ENCODE assay signal across 16 cellular contexts in genomic region chr2:134354611-134355010, GRCh38.
A peak's percentile ranks its signal among the peaks of the same experiment; 100 is the strongest.
DNase-seq lines count a peak whose midpoint lies in the region; ATAC-seq and TF ChIP-seq lines count a peak whose summit lies in the region.
"Had no signal": no experiment of that assay in that cellular context is flagged by ENCODE, and none has a peak within 500 bp of the region (broad histone marks: within the 10 kb centered on the region; RNA-seq: fewer than 3 reads in every experiment).

No MANE protein-coding gene starts in this region.

- H3K27me3 Mint-ChIP-seq in IgD-negative memory B cell: no peaks in the 10 kb centered on the region
- H3K27me3 Mint-ChIP-seq in CD8-positive, alpha-beta T cell (ENCODE audit: low read depth): no peaks in the 10 kb centered on the region
- H3K27me3 Mint-ChIP-seq: B cell had no signal

- no peaks in the 10 kb centered on the region for H3K9me3 ChIP-seq in trophoblast cell (ENCODE audit: insufficient read depth, low read depth, low read length)
- no peaks in the 10 kb centered on the region for H3K9me3 ChIP-seq in CD8-positive, alpha-beta T cell (ENCODE audit: low read length)
- H3K9me3 ChIP-seq: BLaER1 treated with 17β-estradiol and CSF1 and Interleukin-3, amounts not matched to agents 10 nM and 100 nM had no signal

- H4K91ac ChIP-seq in trophoblast cell (ENCODE audit: low read depth, low read length): no peak overlapping the region

- H3K9ac ChIP-seq in mesendoderm (ENCODE audit: low read length) (no peak overlapping the region), trophoblast cell (ENCODE audit: low read length) (no peak overlapping the region)
- H3K9ac ChIP-seq: BLaER1 treated with 17β-estradiol and CSF1 and Interleukin-3, amounts not matched to agents 10 nM and 100 nM had no signal

- H3K23ac ChIP-seq in mesendoderm (ENCODE audit: low read length) (no peak overlapping the region), trophoblast cell (ENCODE audit: low read length) (no peak overlapping the region)

- no peak overlapping the region for H2AFZ ChIP-seq in trophoblast cell (ENCODE audit: insufficient read depth, low read length, poor library complexity)

- no peak for ATAC-seq in CD8-positive, alpha-beta T cell
- ATAC-seq: HCT116 had no signal

- whole genome bisulfite sequencing in mesendoderm (ENCODE audit: extremely low coverage, insufficient coverage, low lambda C conversion rate): no CpG with 5 or more reads among the region's 3 CpGs
- no CpG with 5 or more reads among the region's 3 CpGs for WGBS in trophoblast cell (ENCODE audit: extremely low coverage, insufficient coverage, insufficient read length)

- no peaks in the 10 kb centered on the region for H3K79me2 ChIP-seq in mesendoderm (ENCODE audit: control insufficient read depth, insufficient read depth, low read length)
- no peaks in the 10 kb centered on the region for H3K79me2 ChIP-seq in trophoblast cell (ENCODE audit: control insufficient read depth, insufficient read depth, low read length, poor library complexity)

- no peak overlapping the region for H4K12ac ChIP-seq in trophoblast cell (ENCODE audit: low read depth, low read length)

- H3K79me1 ChIP-seq in mesendoderm (ENCODE audit: low read length): no peaks in the 10 kb centered on the region
- H3K79me1 ChIP-seq in trophoblast cell (ENCODE audit: low read length): no peaks in the 10 kb centered on the region

- H3K9me3 Mint-ChIP-seq in IgD-negative memory B cell: no peaks in the 10 kb centered on the region
- no peaks in the 10 kb centered on the region for H3K9me3 Mint-ChIP-seq in CD8-positive, alpha-beta T cell
- H3K9me3 Mint-ChIP-seq: CD8-positive, alpha-beta memory T cell; HFFc6 had no signal

- H3K36me3 ChIP-seq in mesendoderm (ENCODE audit: control insufficient read depth, insufficient read depth, low read length): no peaks in the 10 kb centered on the region
- H3K36me3 ChIP-seq in trophoblast cell (ENCODE audit: control insufficient read depth in 1 of 2, insufficient read depth in 2 of 2, low read length in 2 of 2): no peaks in the 10 kb centered on the region
- H3K36me3 ChIP-seq in CD8-positive, alpha-beta T cell (ENCODE audit: insufficient read depth, low read length): peaks cover 8% of the 10 kb centered on the region

- H3K4me3 ChIP-seq in mesendoderm (ENCODE audit: low read length) (no peak overlapping the region), trophoblast cell (ENCODE audit: low read depth, low read length) (no peak overlapping the region)
- H3K4me3 ChIP-seq in CD8-positive, alpha-beta T cell (ENCODE audit: low read depth, low read length): no peak overlapping the region
- H3K4me3 ChIP-seq: BLaER1 treated with 17β-estradiol and CSF1 and Interleukin-3, amounts not matched to agents 10 nM and 100 nM had no signal

- no peaks in the 10 kb centered on the region for H3K4me1 ChIP-seq in mesendoderm (ENCODE audit: control insufficient read depth, low read depth, low read length)
- H3K4me1 ChIP-seq in trophoblast cell (ENCODE audit: control insufficient read depth in 1 of 2, insufficient read depth in 2 of 2, low read length in 2 of 2): peaks cover 8% of the 10 kb centered on the region in 2 experiments
- H3K4me1 ChIP-seq in CD8-positive, alpha-beta T cell (ENCODE audit: insufficient read depth, low read length): no peaks in the 10 kb centered on the region
- H3K4me1 ChIP-seq: BLaER1 treated with 17β-estradiol and CSF1 and Interleukin-3, amounts not matched to agents 10 nM and 100 nM had no signal

- H4K5ac ChIP-seq in mesendoderm (ENCODE audit: low read length): no peak overlapping the region

- no peak overlapping the region for H2AK5ac ChIP-seq in mesendoderm (ENCODE audit: low read length)
- no peak overlapping the region for H2AK5ac ChIP-seq in trophoblast cell (ENCODE audit: low read length)

- no peak overlapping the region for H3K56ac ChIP-seq in mesendoderm (ENCODE audit: low read length)

- H3K27me3 ChIP-seq in mesendoderm (ENCODE audit: insufficient read depth, low read length, poor library complexity) (no peaks in the 10 kb centered on the region), trophoblast cell (ENCODE audit: insufficient read depth, low read length) (no peaks in the 10 kb centered on the region)
- H3K27me3 ChIP-seq in CD8-positive, alpha-beta T cell (ENCODE audit: insufficient read depth, low read length): no peaks in the 10 kb centered on the region
- H3K27me3 ChIP-seq: BLaER1 treated with 17β-estradiol and CSF1 and Interleukin-3, amounts not matched to agents 10 nM and 100 nM had no signal

- H3K36me3 Mint-ChIP-seq in IgD-negative memory B cell: peaks cover 14% of the 10 kb centered on the region
- H3K36me3 Mint-ChIP-seq in CD8-positive, alpha-beta T cell: peaks cover 82% of the 10 kb centered on the region

- no peak overlapping the region for H4K8ac ChIP-seq in mesendoderm (ENCODE audit: low read depth, low read length)
- no peak overlapping the region for H4K8ac ChIP-seq in trophoblast cell (ENCODE audit: low read depth, low read length)

- no peak overlapping the region for H3K4me3 Mint-ChIP-seq in IgD-negative memory B cell
- H3K4me3 Mint-ChIP-seq in CD8-positive, alpha-beta T cell: no peak overlapping the region
- H3K4me3 Mint-ChIP-seq: B cell; CD8-positive, alpha-beta memory T cell; HFFc6 had no signal

- H2BK120ac ChIP-seq in mesendoderm (ENCODE audit: low read depth, low read length): no peak overlapping the region
- H2BK120ac ChIP-seq in trophoblast cell (ENCODE audit: insufficient read depth, low read length, poor library complexity): no peak overlapping the region

- no peak for TF ChIP-seq CTCF in CD8-positive, alpha-beta T cell (IDR thresholded peaks at IDR 0.05)

- H3K14ac ChIP-seq in trophoblast cell (ENCODE audit: low read length): no peak overlapping the region

- H2BK5ac ChIP-seq in mesendoderm (ENCODE audit: low read length) (no peak overlapping the region), trophoblast cell (ENCODE audit: low read depth, low read length, poor library complexity) (no peak overlapping the region)

- DNase-seq in mesendoderm (no peak), trophoblast cell (peak; percentile 38 to 67), GM19238 (ENCODE audit: insufficient read length, low spot score) (no peak), NCI-H2171 (lab: John Stamatoyannopoulos, UW) (no peak)
- no peak for DNase-seq in CD8-positive, alpha-beta T cell
- DNase-seq: CD8-positive, alpha-beta memory T cell; COR-L47; GF-D8; GOT3; H7; HFFc6; IMR-90 had no signal

- POLR2A ChIA-PET in CD8-positive, alpha-beta T cell (lab: Charles Lee): no interaction called here

- peak overlapping the region; percentile 3 for H3K4ac ChIP-seq in mesendoderm (ENCODE audit: low read depth, low read length)
- H3K4ac ChIP-seq in trophoblast cell (ENCODE audit: low read depth, low read length): no peak overlapping the region

- no peak overlapping the region for H3K27ac ChIP-seq in mesendoderm (ENCODE audit: low read depth, low read length)
- no peak overlapping the region for H3K27ac ChIP-seq in trophoblast cell (ENCODE audit: low read depth, low read length)
- H3K27ac ChIP-seq in CD8-positive, alpha-beta T cell (ENCODE audit: low read depth, low read length): no peak overlapping the region
- H3K27ac ChIP-seq: BLaER1 treated with 17β-estradiol and CSF1 and Interleukin-3, amounts not matched to agents 10 nM and 100 nM had no signal

- H3K4me2 ChIP-seq in mesendoderm (ENCODE audit: low read length): no peak overlapping the region
- H3K4me2 ChIP-seq in trophoblast cell (ENCODE audit: low read length): peak overlapping the region; percentile 10
- H3K4me2 ChIP-seq: BLaER1 treated with 17β-estradiol and CSF1 and Interleukin-3, amounts not matched to agents 10 nM and 100 nM had no signal

- H3K4me1 Mint-ChIP-seq in IgD-negative memory B cell: peaks cover 2 to 16% (median 11%) of the 10 kb centered on the region in 3 donors
- no peaks in the 10 kb centered on the region for H3K4me1 Mint-ChIP-seq in CD8-positive, alpha-beta T cell (ENCODE audit: low read depth)

- CTCF ChIA-PET in CD8-positive, alpha-beta T cell (lab: Charles Lee): interaction anchor here (1.8 kb wide), 1 partner anchor 18 kb away, joined by 4 read pairs; no protein-coding TSS in a partner anchor

- intact Hi-C loops in CD8-positive, alpha-beta T cell (cut with DNase I, micrococcal nuclease): no loop called here

- no peak overlapping the region for H2BK15ac ChIP-seq in mesendoderm (replicated peaks; ENCODE audit: low read depth)

- peak overlapping the region; percentile 28 to 50 (median 41) for H3K27ac Mint-ChIP-seq in IgD-negative memory B cell
- H3K27ac Mint-ChIP-seq in CD8-positive, alpha-beta T cell: no peak overlapping the region
- H3K27ac Mint-ChIP-seq: B cell, HFFc6 had no signal

- H2BK12ac ChIP-seq in trophoblast cell (ENCODE audit: low read length): no peak overlapping the region

- H3K18ac ChIP-seq in mesendoderm (ENCODE audit: low read length): no peak overlapping the region
- no peak overlapping the region for H3K18ac ChIP-seq in trophoblast cell (ENCODE audit: low read length)

Comparison
In these comparisons a context has a peak if more than half of its experiments do, and no peak if none do; other contexts are left out.
1. DNase-seq: peak in trophoblast cell (2 of 2); none in mesendoderm (single experiment), GM19238 (single experiment), CD8-positive, alpha-beta T cell (0 of 7) and NCI-H2171 (single experiment).